In genomic region chr19:50315773-50316448, GRCh38 we compare ENCODE assay signal across 8 cellular contexts. TPM values are rescaled to one million over a fixed set of nuclear protein-coding genes. Genes with fewer than 3 reads are reported as not detected.
A peak's percentile ranks its signal among the peaks of the same experiment; 100 is the strongest.
DNase-seq lines count a peak whose midpoint lies in the region; ATAC-seq and TF ChIP-seq lines count a peak whose summit lies in the region.

No MANE protein-coding gene starts in this region.

- intact Hi-C loops in upper lobe of right lung (cut with DNase I) = no loop called here
- intact Hi-C loops in testis (cut with DNase I; ENCODE audit: low total_unique reads) = no loop called here

- no peak for TF ChIP-seq POLR2A in testis (IDR thresholded peaks at IDR 0.05)

- peak; percentile 59 for DNase-seq in stimulated activated CD4-positive, alpha-beta T cell treated with anti-CD3 and anti-CD28 coated beads, Interleukin-15, amount 100 ng/mL, for 24 hours
- no peak for DNase-seq in stimulated activated CD4-positive, alpha-beta T cell treated with anti-CD3 and anti-CD28 coated beads, Interleukin-12 subunit alpha, Interleukin-12 subunit beta, amount 100 ng/mL, for 4 hours
- DNase-seq in NCI-H774 (lab: John Stamatoyannopoulos, UW) (peak; percentile 49), upper lobe of right lung (no peak), testis (no peak)

- TF ChIP-seq CTCF in upper lobe of right lung (IDR thresholded peaks at IDR 0.05) (no peak), testis (IDR thresholded peaks at IDR 0.05) (no peak)

- H3K36me3 ChIP-seq in ectodermal cell (ENCODE audit: control insufficient read depth, insufficient read depth, low read length) (no peaks in the 10 kb centered on the region), upper lobe of right lung (no peaks in the 10 kb centered on the region), testis (ENCODE audit: low read depth, missing control alignments) (no peaks in the 10 kb centered on the region)

- H3K27ac ChIP-seq in ectodermal cell (ENCODE audit: insufficient read depth, low read depth, low read length, poor library complexity, severe bottlenecking) (peak overlapping the region; percentile 38), upper lobe of right lung (no peak overlapping the region), testis (no peak overlapping the region)

- H3K4me3 ChIP-seq in ectodermal cell (ENCODE audit: insufficient read depth, low read depth, low read length) (peak overlapping the region; percentile 22), upper lobe of right lung (no peak overlapping the region), testis (no peak overlapping the region)

- H3K4me1 ChIP-seq in ectodermal cell (ENCODE audit: control insufficient read depth, insufficient read depth, low read length) = no peaks in the 10 kb centered on the region
- no peaks in the 10 kb centered on the region for H3K4me1 ChIP-seq in upper lobe of right lung
- no peaks in the 10 kb centered on the region for H3K4me1 ChIP-seq in testis

- whole genome bisulfite sequencing in ectodermal cell, 2 experiments = 24 to 32% methylated on average over 14 to 18 of the region's 18 CpGs
- 0 to 2% methylated on average over 18 of the region's 18 CpGs for WGBS in testis, 2 donors

- H3K9me3 ChIP-seq in ectodermal cell (ENCODE audit: control insufficient read depth, low read length) (peaks cover 3% of the 10 kb centered on the region), upper lobe of right lung (no peaks in the 10 kb centered on the region), testis (no peaks in the 10 kb centered on the region)

- H3K27me3 ChIP-seq in ectodermal cell (ENCODE audit: control insufficient read depth, insufficient read depth, low read length, poor library complexity, severe bottlenecking) (peaks cover 32% of the 10 kb centered on the region), upper lobe of right lung (peaks cover 44% of the 10 kb centered on the region), testis (no peaks in the 10 kb centered on the region)

- ATAC-seq in upper lobe of right lung (no peak), HG02852 (IDR thresholded peaks at IDR 0.05; ENCODE audit: unreplicated experiment) (no peak), GM19035 (IDR thresholded peaks at IDR 0.05; ENCODE audit: unreplicated experiment) (no peak)

RNA-seq across cellular contexts. Expression of gene KCNC3, which starts 13.3 kb away (rescaled TPM):
- polyA plus RNA-seq in ectodermal cell (2013, experiment 1 of 4) = 11.1 TPM
- 12.3 TPM for polyA plus RNA-seq in ectodermal cell (2013, experiment 2 of 4)
- 6.0 TPM for polyA plus RNA-seq in ectodermal cell (2013, experiment 3 of 4)
- 9.1 TPM for polyA plus RNA-seq in ectodermal cell (2013, experiment 4 of 4)
- total RNA-seq in upper lobe of right lung (12.8 TPM), testis (10 to 100 TPM in 1 of 2 donors, 1 to 10 TPM in 1; 6.9 to 16.0 TPM)
- polyA plus RNA-seq in testis (ENCODE audit: insufficient read depth, low read depth, low replicate concordance) = 7.7 TPM

RNA-seq across cellular contexts. Expression of gene NAPSA, which starts 49.5 kb away (rescaled TPM):
- polyA plus RNA-seq in ectodermal cell (2013, experiment 1 of 4) = 0.39 TPM
- 0.37 TPM for polyA plus RNA-seq in ectodermal cell (2013, experiment 2 of 4)
- 0.69 TPM for polyA plus RNA-seq in ectodermal cell (2013, experiment 3 of 4)
- polyA plus RNA-seq in ectodermal cell (2013, experiment 4 of 4) = 0.73 TPM
- total RNA-seq in upper lobe of right lung = 1,895 TPM
- 1 to 10 TPM; 1.3 to 2.0 TPM for total RNA-seq in testis
- polyA plus RNA-seq in testis (ENCODE audit: insufficient read depth, low read depth, low replicate concordance) = 11.5 TPM

Comparison
In these comparisons a context has a peak if more than half of its experiments do, and no peak if none do; other contexts are left out.
1. DNase-seq: peak in stimulated activated CD4-positive, alpha-beta T cell treated with anti-CD3 and anti-CD28 coated beads, Interleukin-15, amount 100 ng/mL, for 24 hours (single experiment) and NCI-H774 (single experiment); none in stimulated activated CD4-positive, alpha-beta T cell treated with anti-CD3 and anti-CD28 coated beads, Interleukin-12 subunit alpha, Interleukin-12 subunit beta, amount 100 ng/mL, for 4 hours (single experiment), upper lobe of right lung (single experiment) and testis (single experiment).
2. RNA of gene NAPSA, which starts 49.5 kb away (total RNA-seq): 1,895 TPM in upper lobe of right lung (single experiment); 1.3 to 2.0 TPM in testis; every median in the first group is over 100 times any median in the second.